In the genomic region with DNA sequence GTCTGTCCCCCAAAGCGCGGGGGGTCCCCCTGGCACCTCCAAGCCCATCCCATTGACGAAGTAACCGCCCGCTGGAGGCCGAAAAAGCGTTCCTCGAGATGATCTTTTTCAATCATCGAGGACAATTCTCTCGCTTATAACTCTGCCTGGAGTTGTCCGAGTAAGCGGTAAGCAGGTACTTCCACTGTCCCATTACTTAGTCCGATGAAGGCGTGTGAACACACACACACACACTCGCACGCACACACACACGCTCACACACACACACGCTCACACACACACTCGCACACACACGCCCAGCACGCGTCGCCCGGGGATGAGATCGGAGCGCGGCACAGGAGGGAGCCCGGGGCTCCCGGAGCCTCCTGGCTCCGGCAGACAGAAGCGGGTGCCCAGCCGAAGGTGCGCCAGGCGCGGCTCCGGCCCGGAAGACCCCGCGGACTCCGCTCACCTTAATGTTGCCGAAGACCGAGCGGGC, we compare ENCODE assay signal across 8 cellular contexts. TPM values are rescaled to one million over a fixed set of nuclear protein-coding genes. Genes with fewer than 3 reads are reported as not detected.
DNase-seq lines count a peak whose midpoint lies in the region; ATAC-seq and TF ChIP-seq lines count a peak whose summit lies in the region.

No MANE protein-coding gene starts in this region.

- 1 to 2% (median 1%) methylated on average over 37 to 43 of the region's 43 CpGs for WGBS in ovary, 3 donors

- intact Hi-C loops in ovary (cut with DNase I), result no loop called here

- H3K4me1 ChIP-seq in ES-I3 (ENCODE audit: insufficient read depth, low read length), result peaks cover 8% of the 10 kb centered on the region; the same call in 1 of the 2 replicates
- peaks cover 0 to 11% (median 0%) of the 10 kb centered on the region in 4 donors for H3K4me1 ChIP-seq in Peyer's patch
- peaks cover 3% of the 10 kb centered on the region for H3K4me1 ChIP-seq in ovary (ENCODE audit: insufficient read depth)

- POLR2A ChIA-PET in GM10248 (lab: Yijun Ruan, JAX), result no interaction called here

- no peak for TF ChIP-seq POLR2A in Peyer's patch (IDR thresholded peaks at IDR 0.05)
- no peak for TF ChIP-seq POLR2A in ovary (IDR thresholded peaks at IDR 0.05)

- no peak for TF ChIP-seq EP300 in ovary (IDR thresholded peaks at IDR 0.05)

- DNase-seq in Peyer's patch (peak in 1 of 3 donors; percentile 56), foreskin fibroblast (peak in 1 of 2 donors; percentile 36), ovary (peak in 1 of 5 donors; percentile 50), 8988T (no peak), GM10248 (ENCODE audit: extremely low spot score) (no peak), A172 (ENCODE audit: low spot score) (no peak)

- H3K9ac ChIP-seq in ES-I3 (ENCODE audit: low read depth, low read length), result peak overlapping the region; percentile 72; the same call in 1 of the 2 replicates

- H3K4me3 ChIP-seq in Peyer's patch (peak overlapping the region; percentile 33 to 81 (median 60)), foreskin fibroblast (ENCODE audit: low read depth in 1 of 2, low read length in 2 of 2) (peak overlapping the region; percentile 30 to 51), ovary (peak overlapping the region; percentile 49)

- TF ChIP-seq CTCF in Peyer's patch (IDR thresholded peaks at IDR 0.05) (no peak), foreskin fibroblast (IDR thresholded peaks at IDR 0.05; ENCODE audit: low read depth, low read length) (no peak), ovary (IDR thresholded peaks at IDR 0.05) (no peak), GM10248 (IDR thresholded peaks at IDR 0.05; ENCODE audit: control extremely low read depth, extremely low read depth, low read depth, missing control alignments) (no peak)

- H3K36me3 ChIP-seq in ES-I3 (ENCODE audit: insufficient read depth, low read length) (no peaks in the 10 kb centered on the region), Peyer's patch (no peaks in the 10 kb centered on the region), ovary (no peaks in the 10 kb centered on the region)

- H3K27me3 ChIP-seq in Peyer's patch, result peaks cover 0 to 8% of the 10 kb centered on the region in 2 donors
- no peaks in the 10 kb centered on the region for H3K27me3 ChIP-seq in ovary

- H3K9me3 ChIP-seq in ES-I3 (ENCODE audit: control insufficient read depth, insufficient read depth, low read length), result no peaks in the 10 kb centered on the region
- H3K9me3 ChIP-seq in Peyer's patch, result no peaks in the 10 kb centered on the region
- no peaks in the 10 kb centered on the region for H3K9me3 ChIP-seq in ovary

- ATAC-seq in HG03354 (IDR thresholded peaks at IDR 0.05; ENCODE audit: poor library complexity, severe bottlenecking, unreplicated experiment), result no peak

- CTCF ChIA-PET in GM10248 (lab: Yijun Ruan, JAX), result no interaction called here

- H3K27ac ChIP-seq in Peyer's patch, result peak overlapping the region; percentile 31 to 59 (median 44)
- H3K27ac ChIP-seq in ovary, result no peak overlapping the region

RNA-seq across cellular contexts. Expression of a gene that starts 0.4 kb away (rescaled TPM):
- total RNA-seq in Peyer's patch, result 10 to 100 TPM; 15.0 to 33.0 (median 19.2) TPM
- total RNA-seq in ovary, result 10 to 100 TPM in 2 of 7 donors, 1 to 10 TPM in 4, under 1 TPM in 1; 0.83 to 16.7 (median 3.7) TPM
- 10 to 100 TPM in 1 of 2 donors, 1 to 10 TPM in 1; 3.6 to 23.6 TPM for polyA plus RNA-seq in ovary
- 0.24 TPM in 1 of 2 replicates, not detected in the other for total RNA-seq in A172 (2014; rRNA removed; shearing (Covaris generic))

Comparison
In these comparisons a context has a peak if more than half of its experiments do, and no peak if none do; other contexts are left out.
1. H3K27ac ChIP-seq: peak in Peyer's patch (4 of 4); none in ovary (0 of 2).
2. Peak in every context shown above with its lines, with median percentiles within 50 percentile points of each other: H3K4me3 ChIP-seq.